In genomic region chr5:64768358-64769312, GRCh38 we compare ENCODE assay signal across 8 cellular contexts.
DNase-seq lines count a peak whose midpoint lies in the region; ATAC-seq and TF ChIP-seq lines count a peak whose summit lies in the region.

TSS of gene CWC27 (plus strand) at chr5:64768930. CDS start at chr5:64769147, 217 bp downstream.
TSS of gene SREK1IP1 (minus strand) at chr5:64768691. CDS start at chr5:64768517, 174 bp downstream.

- peaks cover 37% of the 10 kb centered on the region for H3K4me1 Mint-ChIP-seq in nephron progenitor cell
- peaks cover 41% of the 10 kb centered on the region for H3K4me1 Mint-ChIP-seq in stimulated activated naive CD8-positive, alpha-beta T cell treated with anti-CD3 and anti-CD28 coated beads, Interleukin-15, amount 100 ng/mL, for 72 hours

- peak within 1 kb of the TSS; percentile 84 for H3K4me3 ChIP-seq in LNCaP clone FGC (ENCODE audit: low read depth, low read length)

- H3K27me3 Mint-ChIP-seq in nephron progenitor cell (ENCODE audit: low read depth, poor library complexity) = no peaks in the 10 kb centered on the region
- H3K27me3 Mint-ChIP-seq in stimulated activated naive CD8-positive, alpha-beta T cell treated with anti-CD3 and anti-CD28 coated beads, Interleukin-15, amount 100 ng/mL, for 72 hours = no peaks in the 10 kb centered on the region

- H3K27ac Mint-ChIP-seq in nephron progenitor cell = peak within 1 kb of the TSS; percentile 100
- peak within 1 kb of the TSS; percentile 100 for H3K27ac Mint-ChIP-seq in stimulated activated naive CD8-positive, alpha-beta T cell treated with anti-CD3 and anti-CD28 coated beads, Interleukin-15, amount 100 ng/mL, for 72 hours

- DNase-seq in ELF-1 (ENCODE audit: low read depth, low spot score) (peak; percentile 93), GOT3 (lab: John Stamatoyannopoulos, UW) (peak; percentile 31), LNCaP clone FGC (ENCODE audit: low read depth) (peak; percentile 85), fibroblast of the conjunctiva (ENCODE audit: low read depth) (peak; percentile 87), nephron progenitor cell (peak; percentile 82)
- peak; percentile 74 for DNase-seq in activated effector memory CD4-positive, alpha-beta T cell treated with Interleukin-2 at 50 U/mL for 16 hours
- peak; percentile 82 to 87 for DNase-seq in stimulated activated naive CD8-positive, alpha-beta T cell treated with anti-CD3 and anti-CD28 coated beads, Interleukin-15, amount 100 ng/mL, for 72 hours

- peaks cover 14% of the 10 kb centered on the region for H3K36me3 Mint-ChIP-seq in nephron progenitor cell (ENCODE audit: low read depth)

- peak; percentile 60 for TF ChIP-seq POLR2A in Raji (IDR thresholded peaks at IDR 0.05; ENCODE audit: insufficient read depth, low read depth, low read length)

- no peaks in the 10 kb centered on the region for H3K9me3 Mint-ChIP-seq in nephron progenitor cell
- no peaks in the 10 kb centered on the region for H3K9me3 Mint-ChIP-seq in stimulated activated naive CD8-positive, alpha-beta T cell treated with anti-CD3 and anti-CD28 coated beads, Interleukin-15, amount 100 ng/mL, for 72 hours

- ATAC-seq in stimulated activated naive CD8-positive, alpha-beta T cell treated with anti-CD3 and anti-CD28 coated beads, Interleukin-15, amount 100 ng/mL, for 72 hours = peak; percentile 99

- TF ChIP-seq CTCF in LNCaP clone FGC (IDR thresholded peaks at IDR 0.05; ENCODE audit: control insufficient read depth, extremely low read depth, insufficient read depth) (no peak), nephron progenitor cell (IDR thresholded peaks at IDR 0.05) (no peak)

- H3K4me3 Mint-ChIP-seq in nephron progenitor cell = peak within 1 kb of the TSS; percentile 99
- peak within 1 kb of the TSS; percentile 98 to 100 for H3K4me3 Mint-ChIP-seq in stimulated activated naive CD8-positive, alpha-beta T cell treated with anti-CD3 and anti-CD28 coated beads, Interleukin-15, amount 100 ng/mL, for 72 hours

Comparison
In these comparisons a context has a peak if more than half of its experiments do, and no peak if none do; other contexts are left out.
1. Peak in every context shown above with its lines: DNase-seq, ATAC-seq and H3K4me3 ChIP-seq.
2. DNase-seq: peak in every context shown above with its lines; median percentile 93 in ELF-1; 87 in fibroblast of the conjunctiva; 85 in LNCaP clone FGC; 84 in stimulated activated naive CD8-positive, alpha-beta T cell treated with anti-CD3 and anti-CD28 coated beads, Interleukin-15, amount 100 ng/mL, for 72 hours; 82 in nephron progenitor cell; 74 in activated effector memory CD4-positive, alpha-beta T cell treated with Interleukin-2 at 50 U/mL for 16 hours; 31 in GOT3.